In the genomic region with DNA sequence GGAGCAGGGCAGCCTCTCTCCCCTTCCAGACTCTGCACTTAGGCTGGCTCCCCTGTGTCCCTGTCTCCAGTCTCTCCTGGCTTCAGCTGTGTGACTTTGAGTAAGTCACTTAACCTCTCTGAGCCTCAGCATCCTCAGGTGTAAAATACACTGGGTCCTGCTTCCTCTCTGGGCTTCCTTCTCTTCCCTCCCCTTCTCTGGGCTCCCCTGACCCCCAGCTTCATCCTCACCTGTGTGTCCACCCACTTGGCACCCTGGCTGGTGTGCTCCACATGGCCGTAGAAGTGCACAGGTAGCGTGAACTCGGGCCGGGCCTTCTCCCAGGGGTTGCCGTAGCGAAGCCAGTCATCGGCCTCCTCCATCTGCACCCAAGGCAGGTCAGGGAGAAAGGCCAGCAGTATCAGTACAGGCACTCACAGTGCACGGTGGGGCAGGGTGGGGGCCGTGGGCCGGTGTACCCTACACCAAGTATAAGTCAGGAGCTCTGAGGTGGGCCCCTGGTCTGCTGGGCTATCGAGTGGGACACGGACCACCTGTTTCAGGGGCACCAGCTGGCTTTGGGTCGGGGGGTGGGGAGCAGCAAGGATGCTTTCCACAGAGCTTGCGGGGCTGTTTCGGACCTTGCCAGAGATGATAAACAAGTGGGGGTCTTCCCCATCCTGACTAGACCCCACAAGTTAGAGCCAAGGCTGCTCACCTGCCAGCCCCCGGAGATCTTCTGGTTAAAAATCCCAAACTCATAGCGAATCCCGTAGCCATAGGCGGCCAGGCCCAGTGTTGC, we compare ENCODE assay signal across 21 cellular contexts. TPM values are rescaled to one million over a fixed set of nuclear protein-coding genes. Genes with fewer than 3 reads are reported as not detected.
DNase-seq lines count a peak whose midpoint lies in the region; ATAC-seq, FAIRE-seq and TF ChIP-seq lines count a peak whose summit lies in the region.
"Had no signal": no experiment of that assay in that cellular context is flagged by ENCODE, and none has a peak within 500 bp of the region (broad histone marks: within the 10 kb centered on the region; RNA-seq: fewer than 3 reads in every experiment).

No MANE protein-coding gene starts in this region.

- peaks cover 0 to 3% of the 10 kb centered on the region in 2 donors for H3K36me3 ChIP-seq in kidney (ENCODE audit: control insufficient read depth in 1 of 2, insufficient read depth in 2 of 2, low read length in 2 of 2)
- peaks cover 43 to 56% (median 48%) of the 10 kb centered on the region in 3 donors for H3K36me3 ChIP-seq in skeletal muscle tissue (ENCODE audit: control insufficient read depth in 3 of 3, insufficient read depth in 3 of 3, low read length in 3 of 3)
- H3K36me3 ChIP-seq: prostate gland had no signal

- intact Hi-C loops in activated naive CD4-positive, alpha-beta T cell treated with anti-CD3 and anti-CD28 coated beads for 36 hours (cut with micrococcal nuclease) = no loop called here
- intact Hi-C loops in kidney (cut with DNase I) = no loop called here

- no peak for TF ChIP-seq CTCF in kidney (IDR thresholded peaks at IDR 0.05; ENCODE audit: borderline replicate concordance, extremely low read depth, insufficient read depth)

- H3K36me3 Mint-ChIP-seq in activated naive CD4-positive, alpha-beta T cell treated with anti-CD3 and anti-CD28 coated beads, Interleukin-2, amount 10 ng/mL, durations not matched to agents 7 days and 5 days = peaks cover 30% of the 10 kb centered on the region
- H3K36me3 Mint-ChIP-seq in activated naive CD4-positive, alpha-beta T cell treated with anti-CD3 and anti-CD28 coated beads for 36 hours (ENCODE audit: low read depth) = peaks cover 6% of the 10 kb centered on the region
- H3K36me3 Mint-ChIP-seq in T-helper 17 cell (ENCODE audit: low read depth) = peaks cover 3% of the 10 kb centered on the region

- no peaks in the 10 kb centered on the region for H3K27me3 ChIP-seq in skeletal muscle tissue (ENCODE audit: control insufficient read depth in 3 of 3, insufficient read depth in 3 of 3, low read length in 3 of 3)
- H3K27me3 ChIP-seq: vagina had no signal

- peak; percentile 19 for DNase-seq in activated naive CD4-positive, alpha-beta T cell treated with anti-CD3 and anti-CD28 coated beads, Interleukin-2, amount 10 ng/mL, durations not matched to agents 7 days and 5 days
- no peak for DNase-seq in activated naive CD4-positive, alpha-beta T cell treated with anti-CD3 and anti-CD28 coated beads for 36 hours
- DNase-seq in T-helper 17 cell = no peak
- DNase-seq in kidney = peak; percentile 53
- DNase-seq: ACHN, dermis blood vessel endothelial cell, naive B cell, NCI-H1694, NCI-H2227 treated with DMSO at 0.1 percent for 48 hours had no signal

- no peak for FAIRE-seq in kidney (lab: Jason Lieb, UNC)
- FAIRE-seq: GM19239 had no signal

- H3K9me3 Mint-ChIP-seq in activated naive CD4-positive, alpha-beta T cell treated with anti-CD3 and anti-CD28 coated beads, Interleukin-2, amount 10 ng/mL, durations not matched to agents 7 days and 5 days = no peaks in the 10 kb centered on the region
- no peaks in the 10 kb centered on the region for H3K9me3 Mint-ChIP-seq in activated naive CD4-positive, alpha-beta T cell treated with anti-CD3 and anti-CD28 coated beads for 36 hours
- H3K9me3 Mint-ChIP-seq: CD8-positive, alpha-beta memory T cell; naive B cell had no signal

- no peak overlapping the region for H3K9ac ChIP-seq in kidney (ENCODE audit: low read length in 2 of 2)
- H3K9ac ChIP-seq in skeletal muscle tissue (ENCODE audit: low read depth in 1 of 3, low read length in 3 of 3) = peak overlapping the region; percentile 92 to 100 (median 93)

- peak overlapping the region; percentile 29 for H3K27ac Mint-ChIP-seq in activated naive CD4-positive, alpha-beta T cell treated with anti-CD3 and anti-CD28 coated beads, Interleukin-2, amount 10 ng/mL, durations not matched to agents 7 days and 5 days
- no peak overlapping the region for H3K27ac Mint-ChIP-seq in activated naive CD4-positive, alpha-beta T cell treated with anti-CD3 and anti-CD28 coated beads for 36 hours
- peak overlapping the region; percentile 81 for H3K27ac Mint-ChIP-seq in T-helper 17 cell

- no peak for ATAC-seq in T-helper 17 cell
- ATAC-seq in HG03097 (IDR thresholded peaks at IDR 0.05; ENCODE audit: low FRiP score, unreplicated experiment) = no peak
- no peak for ATAC-seq in HG03025 (IDR thresholded peaks at IDR 0.05; ENCODE audit: low FRiP score, unreplicated experiment)
- ATAC-seq in GM19397 (IDR thresholded peaks at IDR 0.05; ENCODE audit: unreplicated experiment) = no peak

- H3K4me3 ChIP-seq in kidney (ENCODE audit: low read length in 2 of 2) (no peak overlapping the region), skeletal muscle tissue (ENCODE audit: low read length in 3 of 3) (peak overlapping the region; percentile 86 to 96 (median 95))
- H3K4me3 ChIP-seq: lung, prostate gland, vagina had no signal

- no peaks in the 10 kb centered on the region for H3K27me3 Mint-ChIP-seq in activated naive CD4-positive, alpha-beta T cell treated with anti-CD3 and anti-CD28 coated beads, Interleukin-2, amount 10 ng/mL, durations not matched to agents 7 days and 5 days
- no peaks in the 10 kb centered on the region for H3K27me3 Mint-ChIP-seq in activated naive CD4-positive, alpha-beta T cell treated with anti-CD3 and anti-CD28 coated beads for 36 hours (ENCODE audit: low read depth)
- no peaks in the 10 kb centered on the region for H3K27me3 Mint-ChIP-seq in T-helper 17 cell
- H3K27me3 Mint-ChIP-seq: CD8-positive, alpha-beta memory T cell; naive B cell had no signal

- H3K27ac ChIP-seq in kidney (ENCODE audit: low read depth in 2 of 2, low read length in 2 of 2) = no peak overlapping the region
- H3K27ac ChIP-seq in skeletal muscle tissue (ENCODE audit: low read depth, low read length) = peak overlapping the region; percentile 98
- H3K27ac ChIP-seq: epithelial cell of prostate, prostate gland, vagina, VCaP had no signal

- CTCF ChIA-PET in activated naive CD4-positive, alpha-beta T cell treated with anti-CD3 and anti-CD28 coated beads, Interleukin-2, amount 10 ng/mL, durations not matched to agents 7 days and 5 days (lab: Charles Lee) = interaction anchor here (1.4 kb wide), 1 partner anchor 13 kb away, joined by 4 read pairs; a partner anchor contains a TSS
- CTCF ChIA-PET in activated naive CD4-positive, alpha-beta T cell treated with anti-CD3 and anti-CD28 coated beads for 36 hours (lab: Charles Lee) = interaction anchor here (1.4 kb wide), 1 partner anchor 15 kb away, joined by 4 read pairs; no protein-coding TSS in a partner anchor

- H3K9me3 ChIP-seq in T-helper 17 cell (ENCODE audit: control insufficient read depth, low read length, poor library complexity, severe bottlenecking) (no peaks in the 10 kb centered on the region), kidney (ENCODE audit: control insufficient read depth in 1 of 2, low read length in 2 of 2) (no peaks in the 10 kb centered on the region), skeletal muscle tissue (ENCODE audit: control insufficient read depth in 3 of 3, low read length in 3 of 3) (no peaks in the 10 kb centered on the region)
- H3K9me3 ChIP-seq: prostate gland, vagina had no signal

- no peak overlapping the region for H3K4me3 Mint-ChIP-seq in activated naive CD4-positive, alpha-beta T cell treated with anti-CD3 and anti-CD28 coated beads, Interleukin-2, amount 10 ng/mL, durations not matched to agents 7 days and 5 days
- no peak overlapping the region for H3K4me3 Mint-ChIP-seq in activated naive CD4-positive, alpha-beta T cell treated with anti-CD3 and anti-CD28 coated beads for 36 hours
- H3K4me3 Mint-ChIP-seq in T-helper 17 cell = no peak overlapping the region
- H3K4me3 Mint-ChIP-seq: CD8-positive, alpha-beta memory T cell; naive B cell had no signal

- H3K4me1 ChIP-seq in kidney (ENCODE audit: control insufficient read depth in 1 of 2, insufficient read depth in 1 of 2, low read depth in 1 of 2, low read length in 2 of 2) (peaks cover 23 to 24% of the 10 kb centered on the region in 2 donors), skeletal muscle tissue (ENCODE audit: control insufficient read depth in 3 of 3, insufficient read depth in 3 of 3, low read length in 3 of 3) (peaks cover 68 to 96% (median 91%) of the 10 kb centered on the region in 3 donors)
- H3K4me1 ChIP-seq: prostate gland had no signal

- H3K4me1 Mint-ChIP-seq in activated naive CD4-positive, alpha-beta T cell treated with anti-CD3 and anti-CD28 coated beads, Interleukin-2, amount 10 ng/mL, durations not matched to agents 7 days and 5 days = peaks cover 52% of the 10 kb centered on the region
- peaks cover 29% of the 10 kb centered on the region for H3K4me1 Mint-ChIP-seq in activated naive CD4-positive, alpha-beta T cell treated with anti-CD3 and anti-CD28 coated beads for 36 hours (ENCODE audit: low read depth)
- H3K4me1 Mint-ChIP-seq in T-helper 17 cell = peaks cover 28% of the 10 kb centered on the region

RNA-seq across cellular contexts. Expression of a gene that starts 2.0 kb away (rescaled TPM):
- under 1 TPM; 0.64 to 0.89 TPM for total RNA-seq in activated naive CD4-positive, alpha-beta T cell treated with anti-CD3 and anti-CD28 coated beads for 36 hours
- total RNA-seq in T-helper 17 cell (10 to 100 TPM; 11.8 to 27.1 TPM), kidney (8.6 TPM), skeletal muscle tissue (291 TPM)
- 2.5 TPM for polyA plus RNA-seq in kidney (ENCODE audit: insufficient read depth, low read depth, low replicate concordance)

RNA-seq across cellular contexts. Expression of a gene that starts 13.8 kb away (rescaled TPM):
- 1 to 10 TPM; 5.2 to 5.6 TPM for total RNA-seq in activated naive CD4-positive, alpha-beta T cell treated with anti-CD3 and anti-CD28 coated beads for 36 hours
- total RNA-seq in T-helper 17 cell (100 to 1,000 TPM; 464 to 502 TPM), kidney (42.6 TPM), skeletal muscle tissue (12.0 TPM)
- 14.1 TPM for polyA plus RNA-seq in kidney (ENCODE audit: insufficient read depth, low read depth, low replicate concordance)

RNA-seq across cellular contexts. Expression of a gene that starts 20.6 kb away (rescaled TPM):
- total RNA-seq in activated naive CD4-positive, alpha-beta T cell treated with anti-CD3 and anti-CD28 coated beads for 36 hours = 100 to 1,000 TPM; 303 to 320 TPM
- total RNA-seq in T-helper 17 cell (1,000 to 10,000 TPM; 1,476 to 1,622 TPM), kidney (320 TPM), skeletal muscle tissue (102 TPM)
- 87.5 TPM for polyA plus RNA-seq in kidney (ENCODE audit: insufficient read depth, low read depth, low replicate concordance)

RNA-seq across cellular contexts. Expression of a gene that starts 34.7 kb away (rescaled TPM):
- under 1 TPM; 0.24 to 0.35 TPM for total RNA-seq in activated naive CD4-positive, alpha-beta T cell treated with anti-CD3 and anti-CD28 coated beads for 36 hours
- total RNA-seq in T-helper 17 cell = under 1 TPM; 0.21 to 0.32 TPM
- 13.3 TPM for total RNA-seq in kidney
- polyA plus RNA-seq in kidney (ENCODE audit: insufficient read depth, low read depth, low replicate concordance) = 22.0 TPM
- 9.4 TPM for total RNA-seq in skeletal muscle tissue
- total RNA-seq: dermis blood vessel endothelial cell, M059J had no signal
- polyA plus RNA-seq: CD8-positive, alpha-beta memory T cell had no signal

RNA-seq across cellular contexts. Expression of a gene that starts 45.3 kb away (rescaled TPM):
- 10 to 100 TPM; 69.5 to 73.9 TPM for total RNA-seq in activated naive CD4-positive, alpha-beta T cell treated with anti-CD3 and anti-CD28 coated beads for 36 hours
- total RNA-seq in T-helper 17 cell = 10 to 100 TPM; 97.8 to 99.2 TPM
- total RNA-seq in kidney = 12.5 TPM
- 15.4 TPM for polyA plus RNA-seq in kidney (ENCODE audit: insufficient read depth, low read depth, low replicate concordance)
- 2.6 TPM for total RNA-seq in skeletal muscle tissue

Comparison
In these comparisons a context has a peak if more than half of its experiments do, and no peak if none do; other contexts are left out.
1. DNase-seq: peak in activated naive CD4-positive, alpha-beta T cell treated with anti-CD3 and anti-CD28 coated beads, Interleukin-2, amount 10 ng/mL, durations not matched to agents 7 days and 5 days (single experiment) and kidney (single experiment); none in activated naive CD4-positive, alpha-beta T cell treated with anti-CD3 and anti-CD28 coated beads for 36 hours (single experiment) and T-helper 17 cell (0 of 3).
2. H3K4me3 ChIP-seq: peak in skeletal muscle tissue (3 of 3); none in kidney (0 of 2).
3. H3K9ac ChIP-seq: peak in skeletal muscle tissue (3 of 3); none in kidney (0 of 2).
4. RNA of a gene that starts 2.0 kb away (total RNA-seq): 291 TPM in skeletal muscle tissue (single experiment); 11.8 to 27.1 TPM in T-helper 17 cell, 8.6 TPM in kidney (single experiment) and 0.64 to 0.89 TPM in activated naive CD4-positive, alpha-beta T cell treated with anti-CD3 and anti-CD28 coated beads for 36 hours; every median in the first group is over 10 times any median in the second.
5. RNA of a gene that starts 13.8 kb away (total RNA-seq): 464 to 502 TPM in T-helper 17 cell; 42.6 TPM in kidney (single experiment), 12.0 TPM in skeletal muscle tissue (single experiment) and 5.2 to 5.6 TPM in activated naive CD4-positive, alpha-beta T cell treated with anti-CD3 and anti-CD28 coated beads for 36 hours; every median in the first group is over 10 times any median in the second.